8 cellular contexts compared by ENCODE assay signal in genomic region chr2:43219383-43220228, GRCh38. TPM values are rescaled to one million over a fixed set of nuclear protein-coding genes. Genes with fewer than 3 reads are reported as not detected.
DNase-seq lines count a peak whose midpoint lies in the region; ATAC-seq and TF ChIP-seq lines count a peak whose summit lies in the region.

No MANE protein-coding gene starts in this region.

- peaks cover 27 to 34% of the 10 kb centered on the region in 2 donors for H3K36me3 Mint-ChIP-seq in activated naive CD4-positive, alpha-beta T cell treated with anti-CD3 and anti-CD28 coated beads, Interleukin-2, amount 50 U/mL, for 72 hours
- H3K36me3 Mint-ChIP-seq in type B pancreatic cell = peaks cover 22% of the 10 kb centered on the region

- peak; percentile 64 for DNase-seq in DMS53 treated with DMSO at 0.1 percent for 48 hours (lab: John Stamatoyannopoulos, UW; ENCODE audit: unreplicated experiment)
- DNase-seq in IMR-90 = peak; percentile 80
- peak; percentile 71 to 85 for DNase-seq in activated naive CD4-positive, alpha-beta T cell treated with anti-CD3 and anti-CD28 coated beads, Interleukin-2, amount 50 U/mL, for 72 hours (ENCODE audit: low spot score in 2 of 2)
- DNase-seq in Right ventricle myocardium inferior (ENCODE audit: missing footprints) = peak; percentile 94
- DNase-seq in type B pancreatic cell (ENCODE audit: extremely low spot score, unreplicated experiment) = no peak

- H3K4me1 Mint-ChIP-seq in type B pancreatic cell (ENCODE audit: unreplicated experiment) = peaks cover 39% of the 10 kb centered on the region

- peaks cover 17% of the 10 kb centered on the region for H3K36me3 ChIP-seq in IMR-90 (ENCODE audit: control insufficient read depth, insufficient read depth, low read length)
- H3K36me3 ChIP-seq in parathyroid adenoma (ENCODE audit: control insufficient read depth, insufficient read depth, low read length) = no peaks in the 10 kb centered on the region

- H4K8ac ChIP-seq in IMR-90 (ENCODE audit: low read depth in 2 of 2, low read length in 2 of 2) = peak overlapping the region; percentile 85 to 95

- H2BK120ac ChIP-seq in IMR-90 (ENCODE audit: low read depth, low read length) = peak overlapping the region; percentile 94

- H3K79me1 ChIP-seq in IMR-90 (ENCODE audit: low read depth in 1 of 2, low read length in 2 of 2) = peaks cover 7 to 20% of the 10 kb centered on the region in 2 experiments

- peak overlapping the region; percentile 97 for H4K91ac ChIP-seq in IMR-90 (ENCODE audit: insufficient read depth, low read depth, low read length)

- H3K79me2 ChIP-seq in parathyroid adenoma = no peaks in the 10 kb centered on the region

- peak overlapping the region; percentile 80 for H4K5ac ChIP-seq in IMR-90 (ENCODE audit: low read depth, low read length)

- peak overlapping the region; percentile 97 for H2AK5ac ChIP-seq in IMR-90 (ENCODE audit: low read depth, low read length)

- no peaks in the 10 kb centered on the region for H3K27me3 ChIP-seq in IMR-90 (ENCODE audit: control insufficient read depth, insufficient read depth, low read length)
- H3K27me3 ChIP-seq in parathyroid adenoma (ENCODE audit: control insufficient read depth, insufficient read depth, low read length) = no peaks in the 10 kb centered on the region

- TF ChIP-seq CTCF in IMR-90 (conservative IDR thresholded peaks at IDR 0.05; ENCODE audit: low read depth, low read length) (0 out of 2 replicates have a peak, but pooled peaks have one; percentile 2), parathyroid adenoma (IDR thresholded peaks at IDR 0.05) (peak; percentile 5), type B pancreatic cell (conservative IDR thresholded peaks at IDR 0.05) (no peak)

- H3K27ac ChIP-seq in IMR-90 (ENCODE audit: insufficient read depth, low read length) (peak overlapping the region; percentile 98), parathyroid adenoma (peak overlapping the region; percentile 94)

- dilution Hi-C loops in IMR-90 (cut with HindIII; ENCODE audit: low sequenced_read_pairs, unreplicated experiment) = no loop called here

- peaks cover 20% of the 10 kb centered on the region for H4K20me1 ChIP-seq in IMR-90 (ENCODE audit: insufficient read depth, low read length)

- peak overlapping the region; percentile 93 for H2BK20ac ChIP-seq in IMR-90 (ENCODE audit: low read depth, low read length)

- peak overlapping the region; percentile 96 for H3K14ac ChIP-seq in IMR-90 (replicated peaks; ENCODE audit: low read depth, low read length)

- TF ChIP-seq RAD21 in IMR-90 (IDR thresholded peaks at IDR 0.05; ENCODE audit: low read length) = no peak

- H3K4me1 ChIP-seq in IMR-90 (ENCODE audit: control insufficient read depth, insufficient read depth, low read length) = peaks cover 22% of the 10 kb centered on the region
- H3K4me1 ChIP-seq in parathyroid adenoma = peaks cover 40% of the 10 kb centered on the region

- peak overlapping the region; percentile 89 for H3K4me2 ChIP-seq in IMR-90 (ENCODE audit: low read depth, low read length)
- H3K4me2 ChIP-seq in parathyroid adenoma (ENCODE audit: low read length) = peak overlapping the region; percentile 98

- H3K4ac ChIP-seq in IMR-90 (ENCODE audit: low read depth, low read length) = peak overlapping the region; percentile 99

- in situ Hi-C loops in IMR-90 (cut with MboI; ENCODE audit: low sequenced_read_pairs) = loop anchor here (10.0 kb wide), 2 partner anchors 145 to 245 kb away; no protein-coding TSS in a partner anchor

- H3K9me3 ChIP-seq in IMR-90 (ENCODE audit: control insufficient read depth, insufficient read depth, low read length) = no peaks in the 10 kb centered on the region
- no peaks in the 10 kb centered on the region for H3K9me3 ChIP-seq in parathyroid adenoma (ENCODE audit: control insufficient read depth, low read length)

- no TSS peak for BruUV-seq in IMR-90 (replicated peaks; lab: Mats Ljungman, UMichigan)

- H2BK15ac ChIP-seq in IMR-90 (ENCODE audit: low read depth, low read length) = peak overlapping the region; percentile 96; the same call in 2 of the 3 replicates

- peak overlapping the region; percentile 76 for H3K18ac ChIP-seq in IMR-90 (ENCODE audit: low read depth, low read length)

- peaks cover 15% of the 10 kb centered on the region for H3K9me1 ChIP-seq in IMR-90 (ENCODE audit: insufficient read depth, low read length)

- intact Hi-C loops in IMR-90 (cut with micrococcal nuclease) = loop anchor here (2.0 to 5.0 kb wide), 4 partner anchors 42 to 132 kb away; no protein-coding TSS in a partner anchor
- intact Hi-C loops in Right ventricle myocardium inferior (cut with DNase I) = loop anchor here (2.0 to 5.0 kb wide), 5 partner anchors 42 to 147 kb away; no protein-coding TSS in a partner anchor

- peaks cover 7% of the 10 kb centered on the region for H3K27me3 Mint-ChIP-seq in type B pancreatic cell

- H3K4me3 ChIP-seq in IMR-90 (ENCODE audit: insufficient read depth, low read depth, low read length) = peak overlapping the region; percentile 42
- H3K4me3 ChIP-seq in parathyroid adenoma (ENCODE audit: low read depth, low read length) = peak overlapping the region; percentile 73

- peak overlapping the region; percentile 93 for H3K4me3 Mint-ChIP-seq in type B pancreatic cell

- no peak for TF ChIP-seq POLR2A in IMR-90 (IDR thresholded peaks at IDR 0.05; ENCODE audit: low read depth, low read length)

- H3K9ac ChIP-seq in IMR-90 (ENCODE audit: low read depth, low read length) (peak overlapping the region; percentile 82), parathyroid adenoma (peak overlapping the region; percentile 31)

- 10% methylated on average over 12 of the region's 35 CpGs; no CpG with 5 or more reads in 1 of the 2 experiments for WGBS in IMR-90 (ENCODE audit: extremely low coverage in 2 of 2, insufficient read length in 1 of 2), 2 experiments

- peak overlapping the region; percentile 94 for H2AK9ac ChIP-seq in IMR-90 (replicated peaks; ENCODE audit: low read depth, low read length, poor library complexity)

- H3K27ac Mint-ChIP-seq in activated naive CD4-positive, alpha-beta T cell treated with anti-CD3 and anti-CD28 coated beads, Interleukin-2, amount 50 U/mL, for 72 hours = peak overlapping the region; percentile 91 to 99
- peak overlapping the region; percentile 96 for H3K27ac Mint-ChIP-seq in type B pancreatic cell

- peak overlapping the region; percentile 98 for H2BK5ac ChIP-seq in IMR-90 (ENCODE audit: low read depth, low read length, poor library complexity, severe bottlenecking)

- H3K56ac ChIP-seq in IMR-90 (ENCODE audit: extremely low read depth, insufficient read depth, low read length) = peak overlapping the region; percentile 98

- no peaks in the 10 kb centered on the region for H3K9me3 Mint-ChIP-seq in activated naive CD4-positive, alpha-beta T cell treated with anti-CD3 and anti-CD28 coated beads, Interleukin-2, amount 50 U/mL, for 72 hours
- no peaks in the 10 kb centered on the region for H3K9me3 Mint-ChIP-seq in type B pancreatic cell

- CTCF ChIA-PET in IMR-90 (lab: Yijun Ruan, JAX) = interaction anchor here (1.5 kb wide), 1 partner anchor 245 kb away, joined by 4 read pairs; no protein-coding TSS in a partner anchor

- H2AFZ ChIP-seq in IMR-90 (replicated peaks; ENCODE audit: low read length, poor library complexity) (peak overlapping the region; percentile 95), parathyroid adenoma (peak overlapping the region; percentile 95)

- POLR2A ChIA-PET in IMR-90 (lab: Charles Lee; ENCODE audit: unreplicated experiment) = interaction anchor here (0.6 to 0.7 kb wide), 3 partner anchors 9 to 247 kb away, joined by 3 to 6 read pairs (median 5); no protein-coding TSS in a partner anchor

- peak; percentile 51 for ATAC-seq in GM21528 (IDR thresholded peaks at IDR 0.05; ENCODE audit: low FRiP score, unreplicated experiment)
- peak; percentile 54 for ATAC-seq in IMR-90 (ENCODE audit: low read depth)
- ATAC-seq in SK-N-SH treated with all-trans-retinoic acid at 6 μM for 48 hours = peak; percentile 52
- peak; percentile 61 to 75 for ATAC-seq in activated naive CD4-positive, alpha-beta T cell treated with anti-CD3 and anti-CD28 coated beads, Interleukin-2, amount 50 U/mL, for 72 hours
- peak; percentile 79 for ATAC-seq in Right ventricle myocardium inferior

- H3K23ac ChIP-seq in IMR-90 (ENCODE audit: low read depth, low read length) = peak overlapping the region; percentile 97

TF ChIP-seq in IMR-90, 13 proteins besides CTCF, POLR2A, EP300 and RAD21 (continues in another document):
- TF ChIP-seq CHD1 (IDR thresholded peaks at IDR 0.05; ENCODE audit: low read depth, low read length) (no peak), MAZ (IDR thresholded peaks at IDR 0.05; ENCODE audit: borderline replicate concordance, low read depth, low read length) (peak; percentile 70; the same call in 1 of the 2 replicates), USF2 (IDR thresholded peaks at IDR 0.05; ENCODE audit: low read depth, low read length) (no peak), MAFK (IDR thresholded peaks at IDR 0.05; ENCODE audit: low read depth, low read length) (no peak)

TF ChIP-seq in SK-N-SH treated with all-trans-retinoic acid at 6 μM for 48 hours, 23 proteins besides CTCF, POLR2A, EP300 and RAD21 (continues in another document):
- TF ChIP-seq ZNF70 (CRISPR knock-in tag; IDR thresholded peaks at IDR 0.05) (peak; percentile 38; the same call in 1 of the 2 replicates), ZFP3 (CRISPR knock-in tag; IDR thresholded peaks at IDR 0.05) (peak; percentile 79), RARB (CRISPR knock-in tag; IDR thresholded peaks at IDR 0.05) (no peak), CREB5 (CRISPR knock-in tag; IDR thresholded peaks at IDR 0.05; ENCODE audit: low read depth) (peak; percentile 33; the same call in 1 of the 2 replicates), TCF4 (CRISPR knock-in tag; IDR thresholded peaks at IDR 0.05; ENCODE audit: borderline replicate concordance) (peak; percentile 55; the same call in 1 of the 2 replicates), TOX (CRISPR knock-in tag; IDR thresholded peaks at IDR 0.05; ENCODE audit: borderline replicate concordance) (no peak), GLIS3 (CRISPR knock-in tag; IDR thresholded peaks at IDR 0.05) (peak; percentile 74)

RNA-seq across cellular contexts. Expression of gene ZFP36L2, which starts 6.8 kb away (rescaled TPM):
- total RNA-seq in IMR-90 (2012; rRNA removed) (1.8 and 2.2 TPM in 2 replicates), Right ventricle myocardium inferior (51.1 TPM), type B pancreatic cell (ENCODE audit: low replicate concordance) (198 and 437 TPM in 2 replicates)
- polyA plus RNA-seq in IMR-90 (2012; rRNA removed) = 20.1 and 20.8 TPM in 2 replicates
- 8.6 and 34.8 TPM in 2 replicates for polyA plus RNA-seq in IMR-90 (2012; cell fraction: cytosol; rRNA removed)
- polyA plus RNA-seq in IMR-90 (2012; cell fraction: nucleus; rRNA removed; ENCODE audit: low replicate concordance) = 19.6 and 31.4 TPM in 2 replicates
- 10 to 100 TPM; 27.3 to 70.4 TPM for total RNA-seq in activated naive CD4-positive, alpha-beta T cell treated with anti-CD3 and anti-CD28 coated beads, Interleukin-2, amount 50 U/mL, for 72 hours
